ENCODE assay signal across 11 cellular contexts in genomic region chr7:151796091-151796870, GRCh38.
DNase-seq lines count a peak whose midpoint lies in the region; ATAC-seq and TF ChIP-seq lines count a peak whose summit lies in the region.
"Had no signal": no experiment of that assay in that cellular context is flagged by ENCODE, and none has a peak within 500 bp of the region (broad histone marks: within the 10 kb centered on the region; RNA-seq: fewer than 3 reads in every experiment).

No MANE protein-coding gene starts in this region.

- 51 to 60% methylated on average over 27 of the region's 27 CpGs for WGBS in lower leg skin, 2 donors

- no peak overlapping the region for H3K4me3 ChIP-seq in lower leg skin (ENCODE audit: low read depth, poor library complexity, severe bottlenecking)
- H3K4me3 ChIP-seq: cardiac muscle cell had no signal

- H3K27ac Mint-ChIP-seq in MCF 10A (ENCODE audit: low read depth, unreplicated experiment), result peak overlapping the region; percentile 80
- H3K27ac Mint-ChIP-seq: CD4-positive, alpha-beta T cell had no signal

- BruUV-seq in MCF 10A (replicated peaks; lab: Mats Ljungman, UMichigan), result no TSS peak

- CTCF ChIA-PET in MCF 10A (lab: Yijun Ruan, JAX), result interaction anchor here (0.6 to 8.3 kb wide), 8 partner anchors 9 to 349 kb away, joined by 3 to 92 read pairs (median 3); partner anchors contain the start of gene PRKAG2

- H3K4me1 Mint-ChIP-seq in MCF 10A (ENCODE audit: insufficient read depth, unreplicated experiment), result peaks cover 25% of the 10 kb centered on the region

- POLR2A ChIA-PET in MCF 10A (lab: Yijun Ruan, JAX), result interaction anchor here (0.6 to 3.8 kb wide), 7 partner anchors 8 to 136 kb away, joined by 3 to 22 read pairs (median 9); partner anchors contain the start of gene PRKAG2

- no peaks in the 10 kb centered on the region for H3K9me3 Mint-ChIP-seq in MCF 10A (ENCODE audit: unreplicated experiment)
- H3K9me3 Mint-ChIP-seq: CD4-positive, alpha-beta T cell had no signal

- intact Hi-C loops in MCF 10A (cut with micrococcal nuclease) (loop anchor here (2.0 to 5.0 kb wide), 2 partner anchors 81 to 136 kb away; partner anchors contain the start of gene PRKAG2), lower leg skin (cut with DNase I; ENCODE audit: low total_unique reads) (no loop called here)

- H3K4me3 Mint-ChIP-seq in MCF 10A (ENCODE audit: unreplicated experiment), result no peak overlapping the region
- H3K4me3 Mint-ChIP-seq: CD4-positive, alpha-beta T cell had no signal

- ATAC-seq in HG02763 (IDR thresholded peaks at IDR 0.05; ENCODE audit: unreplicated experiment), result no peak

- peak; percentile 30 for DNase-seq in stimulated activated CD4-positive, alpha-beta T cell treated with anti-CD3 and anti-CD28 coated beads, Interleukin-1b, Interleukin-23, amount 100 ng/mL, for 48 hours
- DNase-seq in stimulated activated CD4-positive, alpha-beta T cell treated with anti-CD3 and anti-CD28 coated beads, Interleukin-4, amount 100 ng/mL, for 1 hour, result no peak
- peak; percentile 84 for DNase-seq in MCF 10A (ENCODE audit: unreplicated experiment)
- DNase-seq in lower leg skin (ENCODE audit: low spot score in 2 of 2), result peak; percentile 88 to 96
- DNase-seq in cerebellar nuclear complex (lab: John Stamatoyannopoulos, UW), result no peak
- DNase-seq in DMS153 treated with DMSO at 0.1 percent for 48 hours (lab: John Stamatoyannopoulos, UW; ENCODE audit: unreplicated experiment), result no peak
- no peak for DNase-seq in germinal center (ENCODE audit: low spot score)
- DNase-seq: NCI-H1436 treated with DMSO at 0.1 percent for 48 hours had no signal

- no peak for TF ChIP-seq POLR2A in lower leg skin (IDR thresholded peaks at IDR 0.05)

- TF ChIP-seq CTCF in MCF 10A (IDR thresholded peaks at IDR 0.05; ENCODE audit: unreplicated experiment) (no peak), lower leg skin (IDR thresholded peaks at IDR 0.05) (no peak)

- no peaks in the 10 kb centered on the region for H3K27me3 Mint-ChIP-seq in MCF 10A (ENCODE audit: insufficient read depth, unreplicated experiment)
- H3K27me3 Mint-ChIP-seq: CD4-positive, alpha-beta T cell had no signal

- no peaks in the 10 kb centered on the region for H3K36me3 Mint-ChIP-seq in MCF 10A (ENCODE audit: insufficient read depth, unreplicated experiment)

Comparison
In these comparisons a context has a peak if more than half of its experiments do, and no peak if none do; other contexts are left out.
1. DNase-seq: peak in stimulated activated CD4-positive, alpha-beta T cell treated with anti-CD3 and anti-CD28 coated beads, Interleukin-1b, Interleukin-23, amount 100 ng/mL, for 48 hours (single experiment), MCF 10A (single experiment) and lower leg skin (2 of 2); none in stimulated activated CD4-positive, alpha-beta T cell treated with anti-CD3 and anti-CD28 coated beads, Interleukin-4, amount 100 ng/mL, for 1 hour (single experiment), cerebellar nuclear complex (0 of 2), DMS153 treated with DMSO at 0.1 percent for 48 hours (single experiment) and germinal center (single experiment).